Comparison of ENCODE assay signal across 12 cellular contexts in genomic region chr6:159116343-159116742, GRCh38. TPM values are rescaled to one million over a fixed set of nuclear protein-coding genes. Genes with fewer than 3 reads are reported as not detected.
DNase-seq lines count a peak whose midpoint lies in the region; ATAC-seq, FAIRE-seq and TF ChIP-seq lines count a peak whose summit lies in the region.
"Had no signal": no experiment of that assay in that cellular context is flagged by ENCODE, and none has a peak within 500 bp of the region (broad histone marks: within the 10 kb centered on the region; RNA-seq: fewer than 3 reads in every experiment).

No MANE protein-coding gene starts in this region.

- H3K79me2 ChIP-seq in HepG2 (ENCODE audit: insufficient read depth, low read length) (no peaks in the 10 kb centered on the region), mesendoderm (ENCODE audit: control insufficient read depth, insufficient read depth, low read length) (no peaks in the 10 kb centered on the region)

- in situ Hi-C loops in HepG2 (cut with HindIII; ENCODE audit: extremely low pct_ligation_motif_present, low pct_unique_long_range_greater_than_20kb): loop anchor here (25.0 kb wide), 1 partner anchor 404 kb away; no protein-coding TSS in a partner anchor

- 50% methylated on average over 1 of the region's 5 CpGs for WGBS in right lobe of liver (ENCODE audit: insufficient coverage, low coverage, low lambda C conversion rate, missing lambda C conversion rate)
- 20% methylated on average over 5 of the region's 5 CpGs for WGBS in HepG2 (ENCODE audit: low lambda C conversion rate)
- whole genome bisulfite sequencing in adrenal gland, 4 donors: 76 to 83% (median 81%) methylated on average over 4 to 5 of the region's 5 CpGs
- WGBS in mesendoderm (ENCODE audit: extremely low coverage, insufficient coverage, low lambda C conversion rate): no CpG with 5 or more reads among the region's 5 CpGs

- H3K4me3 Mint-ChIP-seq in chondrocyte (ENCODE audit: unreplicated experiment): no peak overlapping the region

- TF ChIP-seq RAD21 in HepG2 (CRISPR knock-in tag; IDR thresholded peaks at IDR 0.05): no peak

- no peaks in the 10 kb centered on the region for H4K20me1 ChIP-seq in HepG2 (ENCODE audit: insufficient read depth, low read length)

- peaks cover 8% of the 10 kb centered on the region for H3K4me1 Mint-ChIP-seq in chondrocyte (ENCODE audit: low read depth)

- H3K36me3 Mint-ChIP-seq in chondrocyte (ENCODE audit: low read depth): no peaks in the 10 kb centered on the region

- ATAC-seq in right lobe of liver (peak in 3 of 4 donors; percentile 29 to 53 (median 41)), HepG2 (no peak), HG03064 (IDR thresholded peaks at IDR 0.05; ENCODE audit: low read depth, unreplicated experiment) (peak; percentile 74)

- no peak overlapping the region for H3K23ac ChIP-seq in mesendoderm (ENCODE audit: low read length)

- FAIRE-seq in HepG2 (lab: Jason Lieb, UNC): no peak

- no peak overlapping the region for H3K18ac ChIP-seq in mesendoderm (ENCODE audit: low read length)

- no peak for TF ChIP-seq EP300 in HepG2 (IDR thresholded peaks at IDR 0.05; ENCODE audit: low read depth in 2 of 2, low read length in 2 of 2)
- TF ChIP-seq EP300 in HepG2 (CRISPR knock-in tag; IDR thresholded peaks at IDR 0.05; ENCODE audit: borderline replicate concordance): no peak

- TF ChIP-seq CTCF in right lobe of liver (IDR thresholded peaks at IDR 0.05) (no peak), HepG2 (CRISPR knock-in tag; IDR thresholded peaks at IDR 0.05) (no peak), adrenal gland (IDR thresholded peaks at IDR 0.05) (no peak), chondrocyte (IDR thresholded peaks at IDR 0.05) (no peak)

- DNase-seq in right lobe of liver (peak in 1 of 3 donors; percentile 51), HepG2 (ENCODE audit: low spot score) (no peak), adrenal gland (peak in 2 of 7 donors; percentile 30 to 52), mesendoderm (no peak), islet precursor cell (no peak), chondrocyte (ENCODE audit: low spot score) (no peak)
- no peak for DNase-seq in stimulated activated CD4-positive, alpha-beta T cell treated with anti-CD3 and anti-CD28 coated beads, Interleukin-15, amount 100 ng/mL, for 24 hours
- DNase-seq: heart left ventricle; NCI-H1092 treated with DMSO at 0.1 percent for 48 hours; stimulated activated CD4-positive, alpha-beta T cell treated with anti-CD3 and anti-CD28 coated beads, Interleukin-4, amount 100 ng/mL, for 24 hours had no signal

- intact Hi-C loops in right lobe of liver (cut with DNase I): no loop called here
- intact Hi-C loops in HepG2 (cut with micrococcal nuclease; ENCODE audit: unreplicated experiment): no loop called here
- intact Hi-C loops in adrenal gland (cut with DNase I): no loop called here

- H2BK15ac ChIP-seq in mesendoderm (replicated peaks; ENCODE audit: low read depth): no peak overlapping the region

- H2BK120ac ChIP-seq in mesendoderm (ENCODE audit: low read depth, low read length): no peak overlapping the region

- H3K27me3 ChIP-seq in right lobe of liver (no peaks in the 10 kb centered on the region), HepG2 (ENCODE audit: control insufficient read depth in 1 of 2, insufficient read depth in 2 of 2, low read length in 2 of 2) (peaks cover 2 to 36% of the 10 kb centered on the region in 2 experiments; a peak in 3 of 5 replicates), adrenal gland (no peaks in the 10 kb centered on the region), mesendoderm (ENCODE audit: insufficient read depth, low read length, poor library complexity) (no peaks in the 10 kb centered on the region)
- H3K27me3 ChIP-seq: heart left ventricle had no signal

- H3K27ac Mint-ChIP-seq in chondrocyte (ENCODE audit: unreplicated experiment): no peak overlapping the region

- H3K4me2 ChIP-seq in HepG2 (ENCODE audit: low read depth, low read length) (no peak overlapping the region), mesendoderm (ENCODE audit: low read length) (no peak overlapping the region)

- no peak overlapping the region for H4K5ac ChIP-seq in mesendoderm (ENCODE audit: low read length)

- H3K4me1 ChIP-seq in right lobe of liver: no peaks in the 10 kb centered on the region
- H3K4me1 ChIP-seq in HepG2 (ENCODE audit: insufficient read depth, low read length): no peaks in the 10 kb centered on the region
- H3K4me1 ChIP-seq in adrenal gland (replicated peaks in 1 of 2): peaks cover 17 to 29% of the 10 kb centered on the region in 2 donors
- H3K4me1 ChIP-seq in mesendoderm (ENCODE audit: control insufficient read depth, low read depth, low read length): no peaks in the 10 kb centered on the region

- H3K27ac ChIP-seq in right lobe of liver: peak overlapping the region in 2 of 3 donors; percentile 18 to 64
- H3K27ac ChIP-seq in HepG2 (ENCODE audit: extremely low read length, insufficient read depth, low read length): no peak overlapping the region
- H3K27ac ChIP-seq in adrenal gland: peak overlapping the region in 3 of 5 donors; percentile 74 to 92 (median 85)
- H3K27ac ChIP-seq in mesendoderm (ENCODE audit: low read depth, low read length): no peak overlapping the region

- H3K4ac ChIP-seq in mesendoderm (ENCODE audit: low read depth, low read length): no peak overlapping the region

- no peak overlapping the region for H2BK5ac ChIP-seq in mesendoderm (ENCODE audit: low read length)

- TF ChIP-seq POLR2A in right lobe of liver (IDR thresholded peaks at IDR 0.05): no peak
- TF ChIP-seq POLR2A in HepG2 (IDR thresholded peaks at IDR 0.05; ENCODE audit: insufficient read depth in 1 of 2, low read depth in 2 of 2, low read length in 2 of 2): no peak
- TF ChIP-seq POLR2A in adrenal gland (IDR thresholded peaks at IDR 0.05): no peak

- H3K9ac ChIP-seq in HepG2 (ENCODE audit: insufficient read depth, low read depth, low read length): no peak overlapping the region
- H3K9ac ChIP-seq in mesendoderm (ENCODE audit: low read length): no peak overlapping the region

- H3K9me3 Mint-ChIP-seq in chondrocyte (ENCODE audit: low read depth): no peaks in the 10 kb centered on the region

- no TSS peak for BruUV-seq in HepG2 (replicated peaks; lab: Mats Ljungman, UMichigan)

- no peaks in the 10 kb centered on the region for H3K79me1 ChIP-seq in mesendoderm (ENCODE audit: low read length)

- H2AK5ac ChIP-seq in mesendoderm (ENCODE audit: low read length): no peak overlapping the region

- H3K27me3 Mint-ChIP-seq in chondrocyte (ENCODE audit: low read depth): peaks cover 10% of the 10 kb centered on the region

- H3K36me3 ChIP-seq in right lobe of liver (no peaks in the 10 kb centered on the region), HepG2 (replicated peaks in 1 of 2; ENCODE audit: control insufficient read depth in 1 of 2, insufficient read depth in 2 of 2, low read length in 2 of 2) (no peaks in the 10 kb centered on the region), adrenal gland (replicated peaks in 1 of 2) (no peaks in the 10 kb centered on the region), mesendoderm (ENCODE audit: control insufficient read depth, insufficient read depth, low read length) (no peaks in the 10 kb centered on the region)
- H3K36me3 ChIP-seq: heart left ventricle had no signal

- H2AFZ ChIP-seq in HepG2 (ENCODE audit: low read length): no peak overlapping the region

- POLR2A ChIA-PET in HepG2 (lab: Yijun Ruan, JAX): no interaction called here

- H4K8ac ChIP-seq in mesendoderm (ENCODE audit: low read depth, low read length): no peak overlapping the region

- no peak overlapping the region for H3K56ac ChIP-seq in mesendoderm (ENCODE audit: low read length)

- CTCF ChIA-PET in HepG2 (lab: Yijun Ruan, JAX; ENCODE audit: low intra/inter-chr PET ratio, low total read pairs): no interaction called here

- no peak overlapping the region for H3K4me3 ChIP-seq in right lobe of liver
- no peak overlapping the region for H3K4me3 ChIP-seq in HepG2 (replicated peaks in 1 of 3; ENCODE audit: insufficient read depth in 1 of 3, low read depth in 2 of 3, low read length in 3 of 3)
- H3K4me3 ChIP-seq in adrenal gland: no peak overlapping the region
- H3K4me3 ChIP-seq in mesendoderm (ENCODE audit: low read length): no peak overlapping the region
- H3K4me3 ChIP-seq: heart left ventricle had no signal

- H3K9me3 ChIP-seq in right lobe of liver (no peaks in the 10 kb centered on the region), HepG2 (ENCODE audit: low read length) (no peaks in the 10 kb centered on the region), adrenal gland (replicated peaks in 1 of 3) (no peaks in the 10 kb centered on the region)
- H3K9me3 ChIP-seq: heart left ventricle had no signal

TF ChIP-seq in HepG2, 621 proteins besides CTCF, POLR2A, EP300 and RAD21 (continues in another document):
- TF ChIP-seq ZSCAN12 (CRISPR knock-in tag; IDR thresholded peaks at IDR 0.05) (no peak), ZNF468 (CRISPR knock-in tag; IDR thresholded peaks at IDR 0.05) (no peak), ZNF251 (CRISPR knock-in tag; IDR thresholded peaks at IDR 0.05) (no peak)

RNA-seq across cellular contexts. Expression of gene FNDC1, which starts 52.9 kb away (rescaled TPM):
- 1 to 10 TPM in 3 of 6 experiments, under 1 TPM in 3; 0.02 to 2.7 (median 0.85) TPM for total RNA-seq in right lobe of liver
- total RNA-seq in HepG2 (2016; rRNA removed; fragmentation: Illumina TruSeq; extraction: Trizol): not detected in 2 replicates
- not detected in 2 replicates for total RNA-seq in HepG2 (2016; cell fraction: cytosol; rRNA removed; fragmentation: Illumina TruSeq; extraction: Trizol; ENCODE audit: low read depth)
- total RNA-seq in HepG2 (2016; cell fraction: insoluble cytoplasmic fraction; rRNA removed; fragmentation: Illumina TruSeq; extraction: Trizol): not detected in 2 replicates
- not detected in 2 replicates for total RNA-seq in HepG2 (2016; cell fraction: membrane; rRNA removed; fragmentation: Illumina TruSeq; extraction: Trizol)
- total RNA-seq in HepG2 (2016; cell fraction: nucleus; rRNA removed; fragmentation: Illumina TruSeq; extraction: Trizol): not detected in 2 replicates
- polyA plus RNA-seq in HepG2 (2011; rRNA removed): not detected in 2 replicates
- not detected in 2 replicates for polyA plus RNA-seq in HepG2 (2011; cell fraction: cytosol; rRNA removed)
- polyA plus RNA-seq in HepG2 (2011; cell fraction: nucleus; rRNA removed): not detected in 2 replicates
- not detected in 2 replicates for polyA plus RNA-seq in HepG2 (2012)
- polyA plus RNA-seq in HepG2 (2016; cell fraction: cytosol; fragmentation: Illumina TruSeq; extraction: Trizol; ENCODE audit: low read depth): not detected in 2 replicates
- not detected in 2 replicates for polyA plus RNA-seq in HepG2 (2016; cell fraction: insoluble cytoplasmic fraction; fragmentation: Illumina TruSeq; extraction: Trizol; ENCODE audit: low read depth)
- polyA plus RNA-seq in HepG2 (2016; cell fraction: membrane; fragmentation: Illumina TruSeq; extraction: Trizol; ENCODE audit: low read depth): not detected in 2 replicates
- polyA plus RNA-seq in HepG2 (2016; cell fraction: nucleus; fragmentation: Illumina TruSeq; extraction: Trizol; ENCODE audit: insufficient read depth, low read depth): not detected in 2 replicates
- not detected in 2 replicates for polyA minus RNA-seq in HepG2 (2011; rRNA and poly(A)+ RNA removed; ENCODE audit: low replicate concordance)
- not detected in 2 replicates for polyA minus RNA-seq in HepG2 (2011; cell fraction: cytosol; rRNA and poly(A)+ RNA removed)
- not detected in 2 replicates for polyA minus RNA-seq in HepG2 (2011; cell fraction: nucleus; rRNA and poly(A)+ RNA removed)
- 1 to 10 TPM in 4 of 8 donors, under 1 TPM in 4; 0.46 to 2.6 (median 1.2) TPM for total RNA-seq in adrenal gland
- under 1 TPM; 0.10 to 0.48 (median 0.16) TPM for polyA plus RNA-seq in adrenal gland
- polyA plus RNA-seq in mesendoderm (2013, experiment 1 of 2): 0.21 TPM
- polyA plus RNA-seq in mesendoderm (2013, experiment 2 of 2): 0.20 TPM
- 10.5 to 13.8 TPM (median 12.8 TPM) in 3 replicates for total RNA-seq in chondrocyte
- total RNA-seq: myocyte had no signal

Comparison
In these comparisons a context has a peak if more than half of its experiments do, and no peak if none do; other contexts are left out.
1. H3K27ac ChIP-seq: peak in right lobe of liver (2 of 3) and adrenal gland (3 of 5); none in HepG2 (single experiment) and mesendoderm (single experiment).